Comparison of ENCODE assay signal across 20 cellular contexts in the genomic region with DNA sequence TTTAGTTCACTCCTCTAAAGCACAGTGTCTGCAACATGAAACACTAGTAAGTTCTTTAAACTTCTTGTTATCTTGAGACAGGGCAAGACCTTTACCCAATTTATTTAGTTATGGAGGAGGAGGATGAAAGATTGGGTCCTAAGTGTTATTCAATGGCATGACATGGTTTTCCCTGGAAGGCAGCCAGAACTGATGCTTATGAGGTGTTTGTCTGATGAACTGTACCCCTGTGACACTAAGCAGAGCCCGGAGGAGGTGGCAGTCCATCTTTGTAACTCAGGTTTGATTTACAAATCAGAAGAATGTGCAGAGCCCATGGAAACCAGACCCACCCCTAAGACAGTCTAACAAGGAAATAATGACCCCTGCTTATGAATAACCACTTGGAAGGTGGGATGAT.
A peak's percentile ranks its signal among the peaks of the same experiment; 100 is the strongest.
DNase-seq lines count a peak whose midpoint lies in the region; ATAC-seq and TF ChIP-seq lines count a peak whose summit lies in the region.
"Had no signal": no experiment of that assay in that cellular context is flagged by ENCODE, and none has a peak within 500 bp of the region (broad histone marks: within the 10 kb centered on the region; RNA-seq: fewer than 3 reads in every experiment).

No MANE protein-coding gene starts in this region.

- ATAC-seq in left cardiac atrium, result no peak
- ATAC-seq: CD8-positive, alpha-beta T cell had no signal

- H3K27ac Mint-ChIP-seq in mesothelial cell of epicardium (peak overlapping the region; percentile 61), neural progenitor cell (no peak overlapping the region), type B pancreatic cell (peak overlapping the region; percentile 30), chondrocyte (ENCODE audit: unreplicated experiment) (no peak overlapping the region)
- H3K27ac Mint-ChIP-seq: B cell; CD4-positive, CD25-positive, alpha-beta regulatory T cell; CD8-positive, alpha-beta T cell; HFFc6 had no signal

- no peaks in the 10 kb centered on the region for H3F3A ChIP-seq in neural progenitor cell (ENCODE audit: low read depth)

- intact Hi-C loops in left cardiac atrium (cut with DNase I), result no loop called here

- no peak overlapping the region for H3K9ac ChIP-seq in neural progenitor cell
- H3K9ac ChIP-seq: BLaER1 had no signal

- H3K27ac ChIP-seq in cardiac muscle cell, result peak overlapping the region; percentile 69
- H3K27ac ChIP-seq in neural progenitor cell, result no peak overlapping the region
- H3K27ac ChIP-seq: 22Rv1, BLaER1, C4-2B had no signal

- H3K4me1 ChIP-seq in cardiac muscle cell (ENCODE audit: low read depth) (peaks cover 21% of the 10 kb centered on the region), neural progenitor cell (peaks cover 15% of the 10 kb centered on the region)
- H3K4me1 ChIP-seq: Caco-2, HAP-1 had no signal

- H3K36me3 ChIP-seq in cardiac muscle cell, result no peaks in the 10 kb centered on the region
- no peaks in the 10 kb centered on the region for H3K36me3 ChIP-seq in neural progenitor cell
- H3K36me3 ChIP-seq: BLaER1, HAP-1 had no signal

- peaks cover 44% of the 10 kb centered on the region for H3K4me1 Mint-ChIP-seq in mesothelial cell of epicardium
- H3K4me1 Mint-ChIP-seq in neural progenitor cell, result peaks cover 13% of the 10 kb centered on the region
- H3K4me1 Mint-ChIP-seq in type B pancreatic cell (ENCODE audit: unreplicated experiment), result peaks cover 29% of the 10 kb centered on the region
- peaks cover 16% of the 10 kb centered on the region for H3K4me1 Mint-ChIP-seq in chondrocyte (ENCODE audit: low read depth)
- H3K4me1 Mint-ChIP-seq: B cell had no signal

- H3K9me3 Mint-ChIP-seq in mesothelial cell of epicardium (no peaks in the 10 kb centered on the region), neural progenitor cell (no peaks in the 10 kb centered on the region), type B pancreatic cell (peaks cover 3% of the 10 kb centered on the region), chondrocyte (ENCODE audit: low read depth) (no peaks in the 10 kb centered on the region)
- H3K9me3 Mint-ChIP-seq: CD8-positive, alpha-beta T cell; HFFc6 had no signal

- no peak for TF ChIP-seq CTCF in cardiac muscle cell (IDR thresholded peaks at IDR 0.05; ENCODE audit: low read depth, low read length)
- TF ChIP-seq CTCF in mesothelial cell of epicardium (IDR thresholded peaks at IDR 0.05; ENCODE audit: unreplicated experiment), result no peak
- no peak for TF ChIP-seq CTCF in neural progenitor cell (IDR thresholded peaks at IDR 0.05)
- no peak for TF ChIP-seq CTCF in type B pancreatic cell (conservative IDR thresholded peaks at IDR 0.05)
- no peak for TF ChIP-seq CTCF in chondrocyte (IDR thresholded peaks at IDR 0.05)

- H3K4me3 ChIP-seq in cardiac muscle cell, result no peak overlapping the region
- no peak overlapping the region for H3K4me3 ChIP-seq in neural progenitor cell
- H3K4me3 ChIP-seq: BLaER1, HAP-1 had no signal

- H3K4me2 ChIP-seq in neural progenitor cell, result no peak overlapping the region
- H3K4me2 ChIP-seq: BLaER1 had no signal

- H3K27me3 Mint-ChIP-seq in mesothelial cell of epicardium (ENCODE audit: low read depth), result no peaks in the 10 kb centered on the region
- H3K27me3 Mint-ChIP-seq in neural progenitor cell (ENCODE audit: insufficient read depth, low read depth), result no peaks in the 10 kb centered on the region
- H3K27me3 Mint-ChIP-seq in type B pancreatic cell, result no peaks in the 10 kb centered on the region
- no peaks in the 10 kb centered on the region for H3K27me3 Mint-ChIP-seq in chondrocyte (ENCODE audit: low read depth)
- H3K27me3 Mint-ChIP-seq: B cell; CD4-positive, CD25-positive, alpha-beta regulatory T cell had no signal

- no peaks in the 10 kb centered on the region for H4K20me1 ChIP-seq in neural progenitor cell (ENCODE audit: low read depth)
- H4K20me1 ChIP-seq: BLaER1 had no signal

- H3K4me3 Mint-ChIP-seq in mesothelial cell of epicardium (no peak overlapping the region), neural progenitor cell (no peak overlapping the region), type B pancreatic cell (peak overlapping the region; percentile 6), chondrocyte (ENCODE audit: unreplicated experiment) (no peak overlapping the region)
- H3K4me3 Mint-ChIP-seq: B cell; CD4-positive, CD25-positive, alpha-beta regulatory T cell; CD8-positive, alpha-beta T cell; HFFc6 had no signal

- peak overlapping the region; percentile 15 for H2AFZ ChIP-seq in neural progenitor cell (replicated peaks)

- H3K36me3 Mint-ChIP-seq in mesothelial cell of epicardium (no peaks in the 10 kb centered on the region), neural progenitor cell (no peaks in the 10 kb centered on the region), type B pancreatic cell (peaks cover 3% of the 10 kb centered on the region), chondrocyte (ENCODE audit: low read depth) (no peaks in the 10 kb centered on the region)
- H3K36me3 Mint-ChIP-seq: CD4-positive, CD25-positive, alpha-beta regulatory T cell; CD8-positive, alpha-beta T cell had no signal

- H3K27me3 ChIP-seq in cardiac muscle cell (no peaks in the 10 kb centered on the region), neural progenitor cell (no peaks in the 10 kb centered on the region)

- DNase-seq in cardiac muscle cell (ENCODE audit: low read depth in 1 of 2, low spot score in 1 of 2) (peak in 1 of 2 donors; percentile 91), left cardiac atrium (no peak), mesothelial cell of epicardium (ENCODE audit: low spot score in 2 of 2, unreplicated experiment in 2 of 2) (peak in 1 of 2 experiments; percentile 49), neural progenitor cell (ENCODE audit: low spot score) (no peak), type B pancreatic cell (ENCODE audit: extremely low spot score, unreplicated experiment) (no peak), chondrocyte (ENCODE audit: low spot score) (no peak), NCI-H774 (lab: John Stamatoyannopoulos, UW) (no peak)
- no peak for DNase-seq in stimulated activated CD4-positive, alpha-beta T cell treated with anti-CD3 and anti-CD28 coated beads, Interleukin-4, amount 100 ng/mL, for 24 hours
- DNase-seq: Caco-2; CD4-positive, CD25-positive, alpha-beta regulatory T cell; CD8-positive, alpha-beta T cell; DMS153; DND-41; GOT3; HFFc6 had no signal

- H3K9me3 ChIP-seq in cardiac muscle cell (ENCODE audit: low read depth), result no peaks in the 10 kb centered on the region
- H3K9me3 ChIP-seq in neural progenitor cell (ENCODE audit: low read depth), result no peaks in the 10 kb centered on the region
- H3K9me3 ChIP-seq: BLaER1, Caco-2, HAP-1 had no signal

- H3K79me2 ChIP-seq in neural progenitor cell (ENCODE audit: low read depth), result no peaks in the 10 kb centered on the region

Comparison
In these comparisons a context has a peak if more than half of its experiments do, and no peak if none do; other contexts are left out.
1. H3K27ac Mint-ChIP-seq: peak in mesothelial cell of epicardium (single experiment) and type B pancreatic cell (single experiment); none in neural progenitor cell (single experiment) and chondrocyte (single experiment).